Comparison of ENCODE assay signal across 27 cellular contexts in the genomic region with DNA sequence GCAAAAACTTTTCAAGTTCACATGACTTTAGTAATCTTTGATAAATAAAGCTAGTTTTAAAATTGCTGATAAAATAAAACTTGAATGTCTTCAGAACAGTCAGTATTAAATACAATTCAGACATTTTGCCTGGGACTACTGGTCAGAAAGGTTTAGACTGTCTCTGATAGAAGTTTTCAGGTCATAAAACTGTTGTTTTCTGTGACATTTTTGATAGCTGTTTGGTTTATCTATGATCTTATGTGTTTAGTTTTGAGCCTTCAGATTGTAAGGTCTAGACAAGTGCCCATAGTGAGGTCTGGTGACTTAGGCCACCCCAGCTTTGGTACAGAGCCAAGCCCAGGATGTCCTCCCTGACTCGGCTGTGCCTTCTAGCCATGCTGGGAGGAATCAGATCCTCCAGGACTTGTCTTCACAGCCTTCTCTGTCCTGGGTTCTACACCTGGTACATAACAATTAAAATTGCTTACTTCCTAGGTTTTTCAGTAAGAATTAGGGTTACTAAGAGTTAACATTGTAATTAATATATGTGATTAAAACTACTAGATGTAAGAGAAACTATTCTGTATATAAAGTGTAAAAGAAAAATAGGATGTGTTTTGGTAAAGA.
"Had no signal": no experiment of that assay in that cellular context is flagged by ENCODE, and none has a peak within 500 bp of the region (broad histone marks: within the 10 kb centered on the region; RNA-seq: fewer than 3 reads in every experiment).

No MANE protein-coding gene starts in this region.

- H3K27me3 Mint-ChIP-seq: stimulated activated naive CD8-positive, alpha-beta T cell treated with anti-CD3 and anti-CD28 coated beads, Interleukin-15, amount 100 ng/mL, for 72 hours had no signal

- ATAC-seq: left colon; natural killer cell treated with Interleukin-12 subunit alpha and Interleukin-12 subunit beta and Interleukin-15 and Interleukin-18, amount 100 ng/mL, for 72 hours; pancreas; sciatic nerve; stimulated activated naive CD8-positive, alpha-beta T cell treated with anti-CD3 and anti-CD28 coated beads, Interleukin-15, amount 100 ng/mL, for 72 hours; upper lobe of right lung had no signal

- H3K9me3 ChIP-seq: neutrophil, pancreas, suprapubic skin, uterus had no signal

- H3K27me3 ChIP-seq: neutrophil, pancreas, right atrium auricular region, suprapubic skin, transverse colon, upper lobe of right lung, uterus had no signal

- H3K4me1 Mint-ChIP-seq: immature natural killer cell; memory B cell; neural crest cell; stimulated activated naive CD8-positive, alpha-beta T cell treated with anti-CD3 and anti-CD28 coated beads, Interleukin-15, amount 100 ng/mL, for 72 hours had no signal

- H3K4me3 ChIP-seq: dorsolateral prefrontal cortex, lung, pancreas, right atrium auricular region, smooth muscle cell, suprapubic skin, transverse colon, upper lobe of right lung, uterus had no signal

- H3K4me3 Mint-ChIP-seq: immature natural killer cell; memory B cell; natural killer cell treated with Interleukin-12 subunit alpha and Interleukin-12 subunit beta and Interleukin-15 and Interleukin-18, amount 100 ng/mL, for 72 hours; neural crest cell; stimulated activated naive CD8-positive, alpha-beta T cell treated with anti-CD3 and anti-CD28 coated beads, Interleukin-15, amount 100 ng/mL, for 72 hours had no signal

- H3K27ac ChIP-seq: dorsolateral prefrontal cortex, neutrophil, pancreas, right atrium auricular region, suprapubic skin, transverse colon, upper lobe of right lung, uterus had no signal

- H3K4me1 ChIP-seq: pancreas, right atrium auricular region, suprapubic skin, transverse colon, upper lobe of right lung, uterus had no signal

- H3K27ac Mint-ChIP-seq: immature natural killer cell; memory B cell; natural killer cell treated with Interleukin-12 subunit alpha and Interleukin-12 subunit beta and Interleukin-15 and Interleukin-18, amount 100 ng/mL, for 72 hours; progenitor cell of endocrine pancreas; stimulated activated naive CD8-positive, alpha-beta T cell treated with anti-CD3 and anti-CD28 coated beads, Interleukin-15, amount 100 ng/mL, for 72 hours had no signal

- H3K36me3 ChIP-seq: neutrophil, pancreas, right atrium auricular region, suprapubic skin, transverse colon, upper lobe of right lung, uterus had no signal

- H3K4me2 ChIP-seq: smooth muscle cell had no signal

- FAIRE-seq: pancreas had no signal

- DNase-seq: dorsolateral prefrontal cortex; effector CD4-positive, alpha-beta T cell; hypothalamus; immature natural killer cell; islet precursor cell; kidney glomerular epithelial cell; left colon; pancreas; stimulated activated CD4-positive, alpha-beta T cell treated with anti-CD3 and anti-CD28 coated beads, Interleukin-12 subunit alpha, Interleukin-12 subunit beta, amount 100 ng/mL, for 4 hours; stimulated activated CD4-positive, alpha-beta T cell treated with anti-CD3 and anti-CD28 coated beads, Interleukin-1b, Interleukin-23, amount 100 ng/mL, for 48 hours; stimulated activated CD4-positive, alpha-beta T cell treated with anti-CD3 and anti-CD28 coated beads, Interleukin-4, amount 100 ng/mL, for 1 hour; stimulated activated CD8-positive, alpha-beta memory T cell treated with anti-CD3 and anti-CD28 coated beads, Interleukin-4, amount 100 ng/mL, for 48 hours; stimulated activated naive CD4-positive, alpha-beta T cell; stimulated activated naive CD8-positive, alpha-beta T cell treated with anti-CD3 and anti-CD28 coated beads, Interleukin-15, amount 100 ng/mL, for 72 hours; transverse colon; upper lobe of right lung; uterus had no signal
